8 cellular contexts compared by ENCODE assay signal in the genomic region with DNA sequence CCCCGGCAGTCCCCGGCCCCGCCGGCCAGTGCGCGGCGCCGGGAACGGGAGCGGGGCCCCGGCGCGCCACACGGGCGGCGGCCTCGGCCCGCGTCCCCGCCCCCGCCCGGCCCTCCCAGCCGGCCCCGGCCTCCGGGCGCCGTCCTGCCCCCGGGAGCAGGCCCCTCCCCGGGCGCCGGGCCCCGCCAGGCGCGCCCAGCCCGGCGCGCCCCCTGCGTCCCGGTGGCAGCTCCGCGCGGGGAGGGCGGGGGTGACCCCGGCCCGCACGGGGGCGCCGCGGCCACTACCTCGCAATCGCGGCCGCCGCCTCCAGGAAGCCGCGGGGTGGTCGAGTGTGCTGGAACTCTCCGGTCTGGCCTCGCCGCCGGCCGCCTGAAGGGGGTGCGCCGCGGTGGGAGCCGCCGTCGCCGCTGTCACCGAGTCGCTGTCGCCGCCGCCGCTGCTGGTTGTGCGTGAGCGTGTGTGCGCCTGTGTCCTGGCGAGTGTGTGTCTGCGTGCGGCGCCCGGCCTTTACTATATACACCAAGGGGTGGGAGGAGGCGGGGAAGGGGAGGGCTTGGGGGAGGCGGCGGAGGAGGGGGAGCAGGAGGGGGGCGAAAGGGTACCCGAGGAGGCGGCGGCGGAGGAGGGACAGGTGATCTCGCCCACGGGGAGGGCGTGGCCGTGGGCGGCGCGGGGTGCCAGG. TPM values are rescaled to one million over a fixed set of nuclear protein-coding genes. Genes with fewer than 3 reads are reported as not detected.
DNase-seq lines count a peak whose midpoint lies in the region; ATAC-seq and TF ChIP-seq lines count a peak whose summit lies in the region.

A gene (minus strand): TSS at position 488 of the 685 bp plus-strand sequence. CDS start 59,288 bp downstream, outside the sequence.

- H3K27ac Mint-ChIP-seq in CD4-positive, alpha-beta memory T cell, result peak within 1 kb of the TSS in 1 of 7 donors; percentile 70

- H3K4me3 Mint-ChIP-seq in CD4-positive, alpha-beta memory T cell, result peak within 1 kb of the TSS; percentile 62 to 82 (median 74)

- H3K36me3 Mint-ChIP-seq in CD4-positive, alpha-beta memory T cell, result no peaks in the 10 kb centered on the region

- H3K27me3 Mint-ChIP-seq in CD4-positive, alpha-beta memory T cell, result peaks cover 19 to 34% of the 10 kb centered on the region in 2 donors

- POLR2A ChIA-PET in CD4-positive, alpha-beta memory T cell (lab: Charles Lee; ENCODE audit: partially characterized antibody), result no interaction called here

- H3K4me1 Mint-ChIP-seq in CD4-positive, alpha-beta memory T cell, result peaks cover 3 to 4% (median 4%) of the 10 kb centered on the region in 4 donors

- H3K9me3 ChIP-seq in CD4-positive, alpha-beta memory T cell (ENCODE audit: control insufficient read depth in 1 of 2, low read length in 2 of 2), result no peaks in the 10 kb centered on the region

- H3K4me3 ChIP-seq in CD4-positive, alpha-beta memory T cell (ENCODE audit: low read length in 2 of 2), result no peak within 1 kb of the TSS
- H3K4me3 ChIP-seq in astrocyte of the spinal cord (ENCODE audit: low read depth, low read length), result peak within 1 kb of the TSS; percentile 17

- H3K36me3 ChIP-seq in CD4-positive, alpha-beta memory T cell (ENCODE audit: insufficient read depth, low read length), result no peaks in the 10 kb centered on the region

- no peak within 1 kb of the TSS for H3K27ac ChIP-seq in CD4-positive, alpha-beta memory T cell (ENCODE audit: low read depth, low read length)

- CTCF ChIA-PET in CD4-positive, alpha-beta memory T cell (lab: Charles Lee; ENCODE audit: partially characterized antibody), result no interaction called here

- in situ Hi-C loops in astrocyte of the spinal cord (cut with HindIII; ENCODE audit: low sequenced_read_pairs), result no loop called here

- peaks cover 0 to 2% (median 0%) of the 10 kb centered on the region in 8 donors for H3K9me3 Mint-ChIP-seq in CD4-positive, alpha-beta memory T cell

- DNase-seq in CD4-positive, alpha-beta memory T cell, result peak in 1 of 5 donors; percentile 3
- DNase-seq in NCI-H526 treated with DMSO at 0.1 percent for 48 hours (lab: John Stamatoyannopoulos, UW) (peak; percentile 27), astrocyte of the spinal cord (ENCODE audit: low read depth, low spot score) (no peak), left colon (peak in 1 of 2 donors; percentile 17), putamen (ENCODE audit: low spot score) (no peak)
- DNase-seq in stimulated activated CD4-positive, alpha-beta T cell treated with anti-CD3 and anti-CD28 coated beads, TNF-alpha, amount 100 ng/mL, for 4 hours (ENCODE audit: low read depth in 3 of 3), result peak in 2 of 3 experiments; percentile 18 to 36

- ATAC-seq in left colon (peak; percentile 57), GM21717 (IDR thresholded peaks at IDR 0.05; ENCODE audit: unreplicated experiment) (no peak), GM18907 (IDR thresholded peaks at IDR 0.05; ENCODE audit: unreplicated experiment) (no peak)

- intact Hi-C loops in CD4-positive, alpha-beta memory T cell (cut with micrococcal nuclease), result loop anchor here (10.0 kb wide), 1 partner anchor 116 kb away; no protein-coding TSS in a partner anchor
- intact Hi-C loops in left colon (cut with DNase I, micrococcal nuclease), result no loop called here

- no peak for TF ChIP-seq CTCF in astrocyte of the spinal cord (IDR thresholded peaks at IDR 0.05; ENCODE audit: low read depth, low read length)

- no peaks in the 10 kb centered on the region for H3K27me3 ChIP-seq in CD4-positive, alpha-beta memory T cell (ENCODE audit: insufficient read depth, low read length)

- H3K4me1 ChIP-seq in CD4-positive, alpha-beta memory T cell (ENCODE audit: insufficient read depth, low read length), result no peaks in the 10 kb centered on the region

RNA-seq across cellular contexts. Expression of the gene that starts here (rescaled TPM):
- total RNA-seq in CD4-positive, alpha-beta memory T cell, result 1 to 10 TPM; 1.2 to 1.4 TPM
- polyA plus RNA-seq in CD4-positive, alpha-beta memory T cell, result under 1 TPM in 1 of 2 donors, not detected in 1; 0.34 TPM
- 1 to 10 TPM; 3.5 to 6.5 TPM for total RNA-seq in left colon

Comparison
In these comparisons a context has a peak if more than half of its experiments do, and no peak if none do; other contexts are left out.
1. DNase-seq: peak in NCI-H526 treated with DMSO at 0.1 percent for 48 hours (single experiment) and stimulated activated CD4-positive, alpha-beta T cell treated with anti-CD3 and anti-CD28 coated beads, TNF-alpha, amount 100 ng/mL, for 4 hours (2 of 3); none in astrocyte of the spinal cord (single experiment) and putamen (single experiment).